1 cellular context compared by ENCODE assay signal in the genomic region with DNA sequence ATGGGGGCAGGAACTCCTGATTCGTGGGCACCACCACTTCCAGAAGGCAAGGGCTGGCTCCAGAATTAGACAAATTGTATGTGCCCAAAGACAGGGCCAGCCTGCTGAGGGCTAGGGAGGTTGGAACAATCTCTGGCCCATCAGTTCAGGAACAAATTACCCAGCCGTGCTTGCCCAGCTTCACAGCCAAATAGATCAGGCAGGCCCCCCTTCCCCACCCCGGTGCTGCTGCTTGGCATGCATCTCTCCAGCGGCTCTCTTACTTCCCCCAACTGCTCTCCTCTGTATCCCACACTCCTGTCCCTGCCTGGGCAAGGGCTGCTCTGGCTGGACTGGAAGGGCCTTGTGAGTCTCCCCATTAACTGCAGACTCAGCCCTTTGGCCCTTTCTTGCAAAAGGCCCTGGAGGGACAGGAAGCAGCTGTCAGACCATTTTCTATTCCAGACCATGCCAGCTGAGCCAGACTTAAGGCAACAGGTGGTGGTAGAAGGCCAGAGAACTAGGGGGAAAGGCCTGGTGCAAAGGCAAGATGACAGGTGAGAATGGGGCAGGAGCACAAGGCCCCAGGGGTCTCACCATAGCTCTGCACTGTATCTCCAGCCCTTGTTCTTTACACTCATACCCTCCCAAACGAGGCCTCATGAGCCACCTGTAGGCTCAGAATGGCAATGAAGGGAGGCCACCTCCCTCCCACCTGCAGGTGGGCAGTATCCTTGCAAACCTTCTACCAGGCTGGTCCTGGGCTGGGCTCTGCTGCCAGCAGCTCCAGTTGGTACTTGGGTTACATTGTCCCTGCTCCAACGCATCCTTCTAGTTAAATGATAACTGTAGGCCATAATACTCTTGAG.
TF ChIP-seq lines count a peak whose summit lies in the region.

No MANE protein-coding gene starts in this region.

TF ChIP-seq in HepG2, 621 proteins besides CTCF, POLR2A, EP300 and RAD21:
- TF ChIP-seq, protein P1, sequence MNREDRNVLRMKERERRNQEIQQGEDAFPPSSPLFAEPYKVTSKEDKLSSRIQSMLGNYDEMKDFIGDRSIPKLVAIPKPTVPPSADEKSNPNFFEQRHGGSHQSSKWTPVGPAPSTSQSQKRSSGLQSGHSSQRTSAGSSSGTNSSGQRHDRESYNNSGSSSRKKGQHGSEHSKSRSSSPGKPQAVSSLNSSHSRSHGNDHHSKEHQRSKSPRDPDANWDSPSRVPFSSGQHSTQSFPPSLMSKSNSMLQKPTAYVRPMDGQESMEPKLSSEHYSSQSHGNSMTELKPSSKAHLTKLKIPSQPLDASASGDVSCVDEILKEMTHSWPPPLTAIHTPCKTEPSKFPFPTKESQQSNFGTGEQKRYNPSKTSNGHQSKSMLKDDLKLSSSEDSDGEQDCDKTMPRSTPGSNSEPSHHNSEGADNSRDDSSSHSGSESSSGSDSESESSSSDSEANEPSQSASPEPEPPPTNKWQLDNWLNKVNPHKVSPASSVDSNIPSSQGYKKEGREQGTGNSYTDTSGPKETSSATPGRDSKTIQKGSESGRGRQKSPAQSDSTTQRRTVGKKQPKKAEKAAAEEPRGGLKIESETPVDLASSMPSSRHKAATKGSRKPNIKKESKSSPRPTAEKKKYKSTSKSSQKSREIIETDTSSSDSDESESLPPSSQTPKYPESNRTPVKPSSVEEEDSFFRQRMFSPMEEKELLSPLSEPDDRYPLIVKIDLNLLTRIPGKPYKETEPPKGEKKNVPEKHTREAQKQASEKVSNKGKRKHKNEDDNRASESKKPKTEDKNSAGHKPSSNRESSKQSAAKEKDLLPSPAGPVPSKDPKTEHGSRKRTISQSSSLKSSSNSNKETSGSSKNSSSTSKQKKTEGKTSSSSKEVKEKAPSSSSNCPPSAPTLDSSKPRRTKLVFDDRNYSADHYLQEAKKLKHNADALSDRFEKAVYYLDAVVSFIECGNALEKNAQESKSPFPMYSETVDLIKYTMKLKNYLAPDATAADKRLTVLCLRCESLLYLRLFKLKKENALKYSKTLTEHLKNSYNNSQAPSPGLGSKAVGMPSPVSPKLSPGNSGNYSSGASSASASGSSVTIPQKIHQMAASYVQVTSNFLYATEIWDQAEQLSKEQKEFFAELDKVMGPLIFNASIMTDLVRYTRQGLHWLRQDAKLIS (CRISPR knock-in tag; IDR thresholded peaks at IDR 0.05): no peak
- TF ChIP-seq MAFK (conservative IDR thresholded peaks at IDR 0.05 in 1 of 2, IDR thresholded peaks at IDR 0.05 in 1 of 2; ENCODE audit: low read length in 2 of 2) (peak; percentile 28 to 39), ZNF652 (CRISPR knock-in tag; IDR thresholded peaks at IDR 0.05; ENCODE audit: borderline replicate concordance, low read depth) (no peak), ARNTL (CRISPR knock-in tag; IDR thresholded peaks at IDR 0.05) (no peak), ZBTB7A (CRISPR knock-in tag; IDR thresholded peaks at IDR 0.05) (no peak), HOXA5 (CRISPR knock-in tag; IDR thresholded peaks at IDR 0.05) (no peak), ZNF577 (CRISPR knock-in tag; IDR thresholded peaks at IDR 0.05; ENCODE audit: borderline replicate concordance, low read depth) (no peak), ZNF678 (CRISPR knock-in tag; IDR thresholded peaks at IDR 0.05) (no peak), STAG1 (CRISPR knock-in tag; IDR thresholded peaks at IDR 0.05) (peak; percentile 11; the same call in 1 of the 2 replicates), HNRNPUL1 (IDR thresholded peaks at IDR 0.05; ENCODE audit: low read depth, low read length) (no peak), ZBTB20 (CRISPR knock-in tag; IDR thresholded peaks at IDR 0.05; ENCODE audit: borderline replicate concordance, low read depth) (no peak)
